20 cellular contexts compared by ENCODE assay signal in the genomic region with DNA sequence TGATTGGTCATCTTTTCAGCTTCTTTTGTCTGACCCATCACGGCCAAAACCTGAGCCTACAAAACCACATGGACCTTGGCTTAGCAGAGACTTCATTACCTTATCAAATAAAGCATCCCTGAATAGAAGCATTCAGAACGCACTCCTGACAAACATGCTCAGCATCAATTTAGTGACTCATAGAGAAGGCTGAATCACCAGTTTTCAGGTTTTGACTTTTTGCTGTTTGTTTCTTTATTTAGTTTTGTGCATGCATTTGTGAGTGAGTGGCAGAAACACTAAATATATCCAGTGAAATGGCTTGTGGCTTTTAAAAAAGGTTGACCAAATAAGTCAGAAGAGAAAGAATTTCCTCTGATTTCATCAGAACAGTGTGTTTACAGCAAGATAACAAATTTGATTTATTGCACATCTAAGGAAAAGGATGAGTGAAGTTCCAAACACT. TPM values are rescaled to one million over a fixed set of nuclear protein-coding genes. Genes with fewer than 3 reads are reported as not detected.
DNase-seq lines count a peak whose midpoint lies in the region; ATAC-seq and TF ChIP-seq lines count a peak whose summit lies in the region.
"Had no signal": no experiment of that assay in that cellular context is flagged by ENCODE, and none has a peak within 500 bp of the region (broad histone marks: within the 10 kb centered on the region; RNA-seq: fewer than 3 reads in every experiment).

No MANE protein-coding gene starts in this region.

- no peaks in the 10 kb centered on the region for H3F3A ChIP-seq in PC-3 (ENCODE audit: low read length, unreplicated experiment)

- no peak for TF ChIP-seq CTCF in PC-3 (conservative IDR thresholded peaks at IDR 0.05; ENCODE audit: low read depth, low read length)
- TF ChIP-seq CTCF in epithelial cell of esophagus (IDR thresholded peaks at IDR 0.05; ENCODE audit: insufficient read depth, low read depth, low read length, missing control alignments): no peak

- BruUV-seq in PC-3 (replicated peaks; lab: Mats Ljungman, UMichigan): no TSS peak

- CTCF ChIA-PET in PC-3 (lab: Charles Lee): interaction anchor here (0.6 to 0.8 kb wide), 3 partner anchors 90 to 429 kb away, joined by 3 to 8 read pairs (median 3); a partner anchor contains a TSS

- peaks cover 7% of the 10 kb centered on the region for H3K4me1 ChIP-seq in PC-3 (ENCODE audit: insufficient read depth, low read length)
- H3K4me1 ChIP-seq: psoas muscle had no signal

- H3K36me3 ChIP-seq in PC-3 (ENCODE audit: low read depth, low read length): no peaks in the 10 kb centered on the region

- no peaks in the 10 kb centered on the region for H3K79me2 ChIP-seq in PC-3 (ENCODE audit: low read length)
- H3K79me2 ChIP-seq: hepatocyte had no signal

- H2AFZ ChIP-seq in PC-3 (ENCODE audit: low read length): no peak overlapping the region
- H2AFZ ChIP-seq: hepatocyte had no signal

- no peaks in the 10 kb centered on the region for H3K9me2 ChIP-seq in PC-3 (replicated peaks; ENCODE audit: low read length)

- no peaks in the 10 kb centered on the region for H3K9me3 ChIP-seq in PC-3 (ENCODE audit: low read length)
- H3K9me3 ChIP-seq: psoas muscle had no signal

- POLR2A ChIA-PET in PC-3 (lab: Charles Lee; ENCODE audit: unreplicated experiment): no interaction called here

- H4K20me1 ChIP-seq in PC-3 (ENCODE audit: low read length): no peaks in the 10 kb centered on the region

- no peak overlapping the region for H3K27ac ChIP-seq in PC-3 (ENCODE audit: low read length)
- H3K27ac ChIP-seq: hepatocyte, psoas muscle had no signal

- H3K4me3 ChIP-seq in PC-3 (ENCODE audit: low read length): no peak overlapping the region
- no peak overlapping the region for H3K4me3 ChIP-seq in epithelial cell of esophagus (ENCODE audit: low read length)
- H3K4me3 ChIP-seq: GM12878, hepatocyte, psoas muscle had no signal

- peaks cover 4% of the 10 kb centered on the region for H3K27me3 ChIP-seq in PC-3 (ENCODE audit: low read length)
- H3K27me3 ChIP-seq: hepatocyte had no signal

- H3K4me2 ChIP-seq in PC-3 (ENCODE audit: low read length): no peak overlapping the region
- H3K4me2 ChIP-seq: hepatocyte had no signal

- intact Hi-C loops in PC-3 (cut with micrococcal nuclease): loop anchor here (1.0 to 5.0 kb wide), 3 partner anchors 135 to 444 kb away; a partner anchor contains a TSS

- no peak overlapping the region for H3K9ac ChIP-seq in PC-3 (ENCODE audit: low read length)

- DNase-seq in GM04503 (ENCODE audit: low read depth) (peak; percentile 3), PC-3 (peak; percentile 83), epithelial cell of esophagus (ENCODE audit: low read depth) (peak; percentile 51), non-pigmented ciliary epithelial cell (ENCODE audit: low read depth) (peak; percentile 44), GM19238 (ENCODE audit: insufficient read length, low spot score) (no peak)
- DNase-seq in stimulated activated CD4-positive, alpha-beta T cell treated with anti-CD3 and anti-CD28 coated beads, Interleukin-4, amount 100 ng/mL, for 1 hour: no peak
- DNase-seq: activated CD8-positive, alpha-beta memory T cell treated with anti-CD3 and anti-CD28 coated beads, Interleukin-2, amount 10 ng/mL, durations not matched to agents 7 days and 5 days; activated naive CD4-positive, alpha-beta T cell treated with Interleukin-2 at 50 U/mL for 16 hours; CD4-positive, CD25-positive, alpha-beta regulatory T cell; DND-41; naive B cell; psoas muscle; RPMI8226; stimulated activated CD4-positive, alpha-beta T cell treated with anti-CD3 and anti-CD28 coated beads, Interleukin-15, amount 100 ng/mL, for 24 hours; T-helper 1 cell had no signal

- ATAC-seq in PC-3 (peak; percentile 83), GM18520 (IDR thresholded peaks at IDR 0.05; ENCODE audit: unreplicated experiment) (no peak), HG03025 (IDR thresholded peaks at IDR 0.05; ENCODE audit: low FRiP score, unreplicated experiment) (no peak)
- ATAC-seq: activated CD8-positive, alpha-beta memory T cell treated with anti-CD3 and anti-CD28 coated beads, Interleukin-2, amount 10 ng/mL, durations not matched to agents 7 days and 5 days; GM12878; psoas muscle; WTC11 had no signal

RNA-seq across cellular contexts. Expression of a gene that starts 19.0 kb away (rescaled TPM):
- not detected in 2 replicates for total RNA-seq in PC-3 (2014; rRNA removed)
- total RNA-seq: activated CD8-positive, alpha-beta memory T cell treated with anti-CD3 and anti-CD28 coated beads, Interleukin-2, amount 10 ng/mL, durations not matched to agents 7 days and 5 days; CD4-positive, CD25-positive, alpha-beta regulatory T cell; GM12878 had no signal

Comparison
In these comparisons a context has a peak if more than half of its experiments do, and no peak if none do; other contexts are left out.
1. DNase-seq: peak in GM04503 (single experiment), PC-3 (single experiment), epithelial cell of esophagus (single experiment) and non-pigmented ciliary epithelial cell (single experiment); none in GM19238 (single experiment) and stimulated activated CD4-positive, alpha-beta T cell treated with anti-CD3 and anti-CD28 coated beads, Interleukin-4, amount 100 ng/mL, for 1 hour (single experiment).